8 cellular contexts compared by ENCODE assay signal in the genomic region with DNA sequence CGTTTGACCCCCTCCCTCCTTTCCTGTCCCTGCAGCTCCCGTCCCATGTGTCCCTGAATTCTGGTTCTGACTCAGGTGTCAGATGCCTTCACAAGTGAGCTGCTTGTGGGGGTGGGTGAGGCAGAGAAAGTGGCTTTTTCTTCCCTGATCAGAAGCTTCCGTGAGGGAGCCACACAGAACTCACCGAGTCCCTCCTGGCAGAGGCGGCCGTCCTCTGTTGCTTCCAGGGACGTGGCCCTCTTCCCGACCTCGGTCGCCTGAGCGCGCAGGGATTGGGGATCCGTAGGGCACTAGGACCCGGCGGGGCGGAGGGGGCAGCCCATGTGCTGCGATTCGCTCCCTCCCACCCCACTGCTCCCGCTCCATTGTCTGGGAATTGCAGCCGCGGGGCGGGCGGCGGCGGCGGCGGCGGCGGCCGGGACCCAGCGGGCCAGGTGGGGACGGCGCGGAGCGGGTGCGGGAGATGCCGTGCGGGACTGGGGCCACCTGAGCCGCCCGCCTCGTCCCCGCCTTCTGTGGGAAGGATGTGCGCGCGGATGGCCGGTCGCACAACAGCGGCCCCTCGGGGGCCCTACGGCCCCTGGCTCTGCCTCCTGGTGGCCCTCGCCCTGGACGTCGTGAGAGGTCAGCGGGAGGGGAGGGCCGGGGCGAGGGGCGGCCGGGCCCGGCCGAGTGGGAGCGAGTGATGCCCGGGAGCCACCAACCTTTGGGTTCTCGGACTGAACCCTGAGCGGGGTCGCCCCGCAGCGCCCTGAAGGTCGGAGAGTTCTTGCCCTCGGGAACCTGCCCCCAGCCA. TPM values are rescaled to one million over a fixed set of nuclear protein-coding genes. Genes with fewer than 3 reads are reported as not detected.
DNase-seq lines count a peak whose midpoint lies in the region; ATAC-seq and TF ChIP-seq lines count a peak whose summit lies in the region.

A gene with protein sequence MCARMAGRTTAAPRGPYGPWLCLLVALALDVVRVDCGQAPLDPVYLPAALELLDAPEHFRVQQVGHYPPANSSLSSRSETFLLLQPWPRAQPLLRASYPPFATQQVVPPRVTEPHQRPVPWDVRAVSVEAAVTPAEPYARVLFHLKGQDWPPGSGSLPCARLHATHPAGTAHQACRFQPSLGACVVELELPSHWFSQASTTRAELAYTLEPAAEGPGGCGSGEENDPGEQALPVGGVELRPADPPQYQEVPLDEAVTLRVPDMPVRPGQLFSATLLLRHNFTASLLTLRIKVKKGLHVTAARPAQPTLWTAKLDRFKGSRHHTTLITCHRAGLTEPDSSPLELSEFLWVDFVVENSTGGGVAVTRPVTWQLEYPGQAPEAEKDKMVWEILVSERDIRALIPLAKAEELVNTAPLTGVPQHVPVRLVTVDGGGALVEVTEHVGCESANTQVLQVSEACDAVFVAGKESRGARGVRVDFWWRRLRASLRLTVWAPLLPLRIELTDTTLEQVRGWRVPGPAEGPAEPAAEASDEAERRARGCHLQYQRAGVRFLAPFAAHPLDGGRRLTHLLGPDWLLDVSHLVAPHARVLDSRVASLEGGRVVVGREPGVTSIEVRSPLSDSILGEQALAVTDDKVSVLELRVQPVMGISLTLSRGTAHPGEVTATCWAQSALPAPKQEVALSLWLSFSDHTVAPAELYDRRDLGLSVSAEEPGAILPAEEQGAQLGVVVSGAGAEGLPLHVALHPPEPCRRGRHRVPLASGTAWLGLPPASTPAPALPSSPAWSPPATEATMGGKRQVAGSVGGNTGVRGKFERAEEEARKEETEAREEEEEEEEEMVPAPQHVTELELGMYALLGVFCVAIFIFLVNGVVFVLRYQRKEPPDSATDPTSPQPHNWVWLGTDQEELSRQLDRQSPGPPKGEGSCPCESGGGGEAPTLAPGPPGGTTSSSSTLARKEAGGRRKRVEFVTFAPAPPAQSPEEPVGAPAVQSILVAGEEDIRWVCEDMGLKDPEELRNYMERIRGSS (plus strand): TSS at position 351 of the 796 bp plus-strand sequence. CDS start 174 bp downstream, at position 525.

- no peaks in the 10 kb centered on the region for H3K9me3 ChIP-seq in skeletal muscle satellite cell (replicated peaks; ENCODE audit: low read length)

- peak within 1 kb of the TSS; percentile 93 for H3K4me2 ChIP-seq in skeletal muscle satellite cell (ENCODE audit: low read length)

- peaks cover 16% of the 10 kb centered on the region for H3K4me1 ChIP-seq in skeletal muscle satellite cell (ENCODE audit: control insufficient read depth, insufficient read depth, low read length)

- peak within 1 kb of the TSS; percentile 77 for H3K9ac ChIP-seq in skeletal muscle satellite cell (ENCODE audit: low read depth, low read length)

- no peak for ATAC-seq in HG02885 (IDR thresholded peaks at IDR 0.05; ENCODE audit: poor library complexity, unreplicated experiment)

- peaks cover 7% of the 10 kb centered on the region for H3K27me3 ChIP-seq in skeletal muscle satellite cell (ENCODE audit: control insufficient read depth, insufficient read depth, low read length)

- peak; percentile 66 for DNase-seq in NCI-H1436 (lab: John Stamatoyannopoulos, UW)
- DNase-seq in NCI-H1436 treated with DMSO at 0.1 percent for 48 hours (lab: John Stamatoyannopoulos, UW) = no peak
- peak; percentile 69 for DNase-seq in HT1080 (ENCODE audit: low read depth)
- peak; percentile 85 for DNase-seq in cerebellar cortex (ENCODE audit: low spot score)
- peak; percentile 93 for DNase-seq in islet precursor cell

- peak within 1 kb of the TSS; percentile 77 for H3K4me3 ChIP-seq in skeletal muscle satellite cell (ENCODE audit: low read length)

- peaks cover 25% of the 10 kb centered on the region for H3K36me3 ChIP-seq in skeletal muscle satellite cell (ENCODE audit: insufficient read depth, low read length)

TF ChIP-seq in PFSK-1, 5 proteins besides CTCF, POLR2A, EP300 and RAD21:
- TF ChIP-seq POLR2AphosphoS5 (IDR thresholded peaks at IDR 0.05; ENCODE audit: low read depth, low read length) (no peak; the same call in 1 of the 2 replicates), SIN3A (IDR thresholded peaks at IDR 0.05; ENCODE audit: borderline replicate concordance, insufficient read depth, low read length) (no peak), TAF1 (IDR thresholded peaks at IDR 0.05; ENCODE audit: borderline replicate concordance, insufficient read depth, low read length) (peak; percentile 45; the same call in 1 of the 2 replicates), FOXP2 (optimal IDR thresholded peaks at IDR 0.05; ENCODE audit: borderline replicate concordance, extremely low read depth, extremely low read length, insufficient read depth) (peak; percentile 77)
- TF ChIP-seq, protein P1, sequence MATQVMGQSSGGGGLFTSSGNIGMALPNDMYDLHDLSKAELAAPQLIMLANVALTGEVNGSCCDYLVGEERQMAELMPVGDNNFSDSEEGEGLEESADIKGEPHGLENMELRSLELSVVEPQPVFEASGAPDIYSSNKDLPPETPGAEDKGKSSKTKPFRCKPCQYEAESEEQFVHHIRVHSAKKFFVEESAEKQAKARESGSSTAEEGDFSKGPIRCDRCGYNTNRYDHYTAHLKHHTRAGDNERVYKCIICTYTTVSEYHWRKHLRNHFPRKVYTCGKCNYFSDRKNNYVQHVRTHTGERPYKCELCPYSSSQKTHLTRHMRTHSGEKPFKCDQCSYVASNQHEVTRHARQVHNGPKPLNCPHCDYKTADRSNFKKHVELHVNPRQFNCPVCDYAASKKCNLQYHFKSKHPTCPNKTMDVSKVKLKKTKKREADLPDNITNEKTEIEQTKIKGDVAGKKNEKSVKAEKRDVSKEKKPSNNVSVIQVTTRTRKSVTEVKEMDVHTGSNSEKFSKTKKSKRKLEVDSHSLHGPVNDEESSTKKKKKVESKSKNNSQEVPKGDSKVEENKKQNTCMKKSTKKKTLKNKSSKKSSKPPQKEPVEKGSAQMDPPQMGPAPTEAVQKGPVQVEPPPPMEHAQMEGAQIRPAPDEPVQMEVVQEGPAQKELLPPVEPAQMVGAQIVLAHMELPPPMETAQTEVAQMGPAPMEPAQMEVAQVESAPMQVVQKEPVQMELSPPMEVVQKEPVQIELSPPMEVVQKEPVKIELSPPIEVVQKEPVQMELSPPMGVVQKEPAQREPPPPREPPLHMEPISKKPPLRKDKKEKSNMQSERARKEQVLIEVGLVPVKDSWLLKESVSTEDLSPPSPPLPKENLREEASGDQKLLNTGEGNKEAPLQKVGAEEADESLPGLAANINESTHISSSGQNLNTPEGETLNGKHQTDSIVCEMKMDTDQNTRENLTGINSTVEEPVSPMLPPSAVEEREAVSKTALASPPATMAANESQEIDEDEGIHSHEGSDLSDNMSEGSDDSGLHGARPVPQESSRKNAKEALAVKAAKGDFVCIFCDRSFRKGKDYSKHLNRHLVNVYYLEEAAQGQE (IDR thresholded peaks at IDR 0.05; ENCODE audit: insufficient read depth in 1 of 2, low read depth in 2 of 2, low read length in 2 of 2) = no peak

RNA-seq across cellular contexts. Expression of the gene that starts here (rescaled TPM):
- 63.3 and 69.4 TPM in 2 replicates for total RNA-seq in HT1080 (2014; rRNA removed; shearing (Covaris generic))
- polyA plus RNA-seq in HT1080 (2015; cell fraction: cytosol; rRNA removed) = 53.0 and 64.2 TPM in 2 replicates
- polyA plus RNA-seq in HT1080 (2015; cell fraction: nucleus; rRNA removed) = 214 TPM in 2 replicates
- polyA plus RNA-seq in PFSK-1 (2012; ENCODE audit: insufficient read length, low read depth) = 101 TPM
- total RNA-seq in skeletal muscle satellite cell (2012; rRNA removed) = 8.4 and 19.7 TPM in 2 replicates
